Comparison of ENCODE assay signal across 30 cellular contexts in the genomic region with DNA sequence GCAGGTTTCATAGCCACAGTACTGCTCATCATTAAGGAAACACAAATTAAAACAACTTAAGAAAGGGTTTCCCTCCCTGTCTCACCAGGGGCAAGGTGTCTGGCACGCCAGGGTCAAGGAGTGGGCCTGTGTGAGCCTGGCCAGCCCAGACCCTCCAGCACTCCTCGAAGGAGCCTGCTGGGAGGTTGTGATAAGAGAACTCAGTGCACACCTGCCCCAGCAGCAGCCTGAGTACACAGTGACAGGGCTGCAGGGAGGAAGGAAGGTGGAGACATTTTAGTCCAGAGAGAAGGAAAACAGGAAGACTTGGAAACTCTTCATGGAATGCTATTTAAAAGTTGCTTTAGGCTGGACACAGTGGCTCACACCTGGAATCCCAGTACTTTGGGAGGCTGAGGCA. TPM values are rescaled to one million over a fixed set of nuclear protein-coding genes. Genes with fewer than 3 reads are reported as not detected.
DNase-seq lines count a peak whose midpoint lies in the region; ATAC-seq, FAIRE-seq and TF ChIP-seq lines count a peak whose summit lies in the region.
"Had no signal": no experiment of that assay in that cellular context is flagged by ENCODE, and none has a peak within 500 bp of the region (broad histone marks: within the 10 kb centered on the region; RNA-seq: fewer than 3 reads in every experiment).

No MANE protein-coding gene starts in this region.

- H4K20me1 ChIP-seq in HepG2 (ENCODE audit: insufficient read depth, low read length) = peaks cover 23% of the 10 kb centered on the region
- H4K20me1 ChIP-seq: BLaER1 had no signal

- no peak overlapping the region for H2AFZ ChIP-seq in HepG2 (ENCODE audit: low read length)

- H3K27ac Mint-ChIP-seq in nephron progenitor cell = peak overlapping the region; percentile 77
- no peak overlapping the region for H3K27ac Mint-ChIP-seq in activated CD4-positive, alpha-beta T cell treated with anti-CD3 and anti-CD28 coated beads, Interleukin-2, amount 10 ng/mL, durations not matched to agents 7 days and 5 days
- H3K27ac Mint-ChIP-seq: activated CD4-positive, alpha-beta memory T cell treated with anti-CD3 and anti-CD28 coated beads for 36 hours; activated naive CD8-positive, alpha-beta T cell; activated T-helper 2 cell treated with anti-CD3 and anti-CD28 coated beads, Interferon-gamma antibody, Interleukin-2, Interleukin-4, amounts not matched to agents 10 μg/mL and 5 μg/mL and 100 μg/mL, durations not matched to agents 14 hours and 24 hours and 36 hours; stimulated activated naive CD8-positive, alpha-beta T cell treated with anti-CD3 and anti-CD28 coated beads, Interleukin-15, Interleukin-2, amounts not matched to agents 100 ng/mL and 50 ng/mL, for 24 hours had no signal

- no peak overlapping the region for H3K4me3 Mint-ChIP-seq in nephron progenitor cell
- H3K4me3 Mint-ChIP-seq in activated CD4-positive, alpha-beta T cell treated with anti-CD3 and anti-CD28 coated beads, Interleukin-2, amount 10 ng/mL, durations not matched to agents 7 days and 5 days = no peak overlapping the region
- H3K4me3 Mint-ChIP-seq: activated CD4-positive, alpha-beta memory T cell treated with anti-CD3 and anti-CD28 coated beads for 36 hours; activated naive CD8-positive, alpha-beta T cell; neural crest cell; stimulated activated naive CD8-positive, alpha-beta T cell treated with anti-CD3 and anti-CD28 coated beads, Interleukin-15, Interleukin-2, amounts not matched to agents 100 ng/mL and 50 ng/mL, for 24 hours had no signal

- FAIRE-seq in HepG2 (lab: Jason Lieb, UNC) = no peak

- H3K4me3 ChIP-seq in HepG2 (replicated peaks in 1 of 3; ENCODE audit: insufficient read depth in 1 of 3, low read depth in 2 of 3, low read length in 3 of 3) = no peak overlapping the region
- H3K4me3 ChIP-seq in right lobe of liver = no peak overlapping the region
- H3K4me3 ChIP-seq: BLaER1, colonic mucosa, lung, prostate gland, SJCRH30, tibial artery had no signal

- H3K79me2 ChIP-seq in HepG2 (ENCODE audit: insufficient read depth, low read length) = peaks cover 90% of the 10 kb centered on the region

- 0 out of 3 replicates have a peak, but pooled peaks have one; percentile 13 for ATAC-seq in HepG2
- ATAC-seq in right lobe of liver = no peak
- no peak for ATAC-seq in HG02840 (IDR thresholded peaks at IDR 0.05; ENCODE audit: low FRiP score, unreplicated experiment)
- ATAC-seq: activated CD4-positive, CD25-positive, alpha-beta regulatory T cell treated with anti-CD3 and anti-CD28 coated beads, Interleukin-2, amount 50 U/mL, for 24 hours; esophagus mucosa; HCT116 had no signal

- TF ChIP-seq EP300 in HepG2 (IDR thresholded peaks at IDR 0.05; ENCODE audit: low read depth in 2 of 2, low read length in 2 of 2) = no peak
- TF ChIP-seq EP300 in HepG2 (CRISPR knock-in tag; IDR thresholded peaks at IDR 0.05; ENCODE audit: borderline replicate concordance) = no peak

- DNase-seq in HepG2 (ENCODE audit: low spot score) (no peak), right lobe of liver (no peak), dermis blood vessel endothelial cell (peak; percentile 14), nephron progenitor cell (no peak), superior temporal gyrus (ENCODE audit: extremely low spot score) (no peak)
- DNase-seq in activated CD4-positive, alpha-beta T cell treated with anti-CD3 and anti-CD28 coated beads, Interleukin-2, amount 10 ng/mL, durations not matched to agents 7 days and 5 days = no peak
- DNase-seq: activated CD4-positive, alpha-beta memory T cell treated with anti-CD3 and anti-CD28 coated beads for 36 hours; activated CD8-positive, alpha-beta memory T cell treated with anti-CD3 and anti-CD28 coated beads, Interleukin-2, amount 50 U/mL, for 48 hours; anterior cingulate cortex; colonic mucosa; COR-L47; effector memory CD4-positive, alpha-beta T cell; foreskin fibroblast; NCI-H1694 treated with DMSO at 0.1 percent for 48 hours; NCI-H748 treated with DMSO at 0.1 percent for 48 hours; SJCRH30; tibial artery had no signal

- H3K9me3 ChIP-seq in HepG2 (ENCODE audit: low read length) (no peaks in the 10 kb centered on the region), right lobe of liver (no peaks in the 10 kb centered on the region)
- H3K9me3 ChIP-seq: BLaER1, colonic mucosa, prostate gland, SJCRH30, tibial artery had no signal

- H3K27me3 ChIP-seq in HepG2 (ENCODE audit: control insufficient read depth in 1 of 2, insufficient read depth in 2 of 2, low read length in 2 of 2) = no peaks in the 10 kb centered on the region
- no peaks in the 10 kb centered on the region for H3K27me3 ChIP-seq in right lobe of liver
- H3K27me3 ChIP-seq: BLaER1, colonic mucosa, SJCRH30, tibial artery had no signal

- peaks cover 77% of the 10 kb centered on the region for H3K36me3 Mint-ChIP-seq in nephron progenitor cell (ENCODE audit: low read depth)
- no peaks in the 10 kb centered on the region for H3K36me3 Mint-ChIP-seq in activated CD4-positive, alpha-beta T cell treated with anti-CD3 and anti-CD28 coated beads, Interleukin-2, amount 10 ng/mL, durations not matched to agents 7 days and 5 days (ENCODE audit: low read depth)
- H3K36me3 Mint-ChIP-seq: activated CD4-positive, alpha-beta memory T cell treated with anti-CD3 and anti-CD28 coated beads for 36 hours; activated naive CD8-positive, alpha-beta T cell had no signal

- peaks cover 46% of the 10 kb centered on the region for H3K4me1 Mint-ChIP-seq in nephron progenitor cell
- H3K4me1 Mint-ChIP-seq in activated CD4-positive, alpha-beta T cell treated with anti-CD3 and anti-CD28 coated beads, Interleukin-2, amount 10 ng/mL, durations not matched to agents 7 days and 5 days = peaks cover 7% of the 10 kb centered on the region

- H3K27ac ChIP-seq in HepG2 (ENCODE audit: extremely low read length, insufficient read depth, low read length) (no peak overlapping the region), right lobe of liver (no peak overlapping the region)
- H3K27ac ChIP-seq: BLaER1, colonic mucosa, KMS-11, SJCRH30, tibial artery had no signal

- no peak for TF ChIP-seq POLR2A in HepG2 (IDR thresholded peaks at IDR 0.05; ENCODE audit: insufficient read depth in 1 of 2, low read depth in 2 of 2, low read length in 2 of 2)
- TF ChIP-seq POLR2A in right lobe of liver (IDR thresholded peaks at IDR 0.05) = no peak

- in situ Hi-C loops in HepG2 (cut with HindIII; ENCODE audit: extremely low pct_ligation_motif_present, low pct_unique_long_range_greater_than_20kb) = no loop called here

- TF ChIP-seq RAD21 in HepG2 (CRISPR knock-in tag; IDR thresholded peaks at IDR 0.05) = no peak

- peaks cover 6% of the 10 kb centered on the region for H3K9me3 Mint-ChIP-seq in nephron progenitor cell
- H3K9me3 Mint-ChIP-seq in activated CD4-positive, alpha-beta T cell treated with anti-CD3 and anti-CD28 coated beads, Interleukin-2, amount 10 ng/mL, durations not matched to agents 7 days and 5 days = no peaks in the 10 kb centered on the region
- H3K9me3 Mint-ChIP-seq: activated CD4-positive, alpha-beta memory T cell treated with anti-CD3 and anti-CD28 coated beads for 36 hours; activated T-helper 2 cell treated with anti-CD3 and anti-CD28 coated beads, Interferon-gamma antibody, Interleukin-2, Interleukin-4, amounts not matched to agents 10 μg/mL and 5 μg/mL and 100 μg/mL, durations not matched to agents 14 hours and 24 hours and 36 hours; neural crest cell; stimulated activated naive CD8-positive, alpha-beta T cell treated with anti-CD3 and anti-CD28 coated beads, Interleukin-15, Interleukin-2, amounts not matched to agents 100 ng/mL and 50 ng/mL, for 24 hours had no signal

- POLR2A ChIA-PET in HepG2 (lab: Yijun Ruan, JAX) = interaction anchor here (1.4 to 1.6 kb wide), 2 partner anchors 13 kb away, joined by 4 to 5 read pairs; no protein-coding TSS in a partner anchor
- POLR2A ChIA-PET in activated CD4-positive, alpha-beta T cell treated with anti-CD3 and anti-CD28 coated beads, Interleukin-2, amount 10 ng/mL, durations not matched to agents 7 days and 5 days (lab: Charles Lee) = no interaction called here

- TF ChIP-seq CTCF in HepG2 (CRISPR knock-in tag; IDR thresholded peaks at IDR 0.05) = no peak
- no peak for TF ChIP-seq CTCF in right lobe of liver (IDR thresholded peaks at IDR 0.05)
- no peak for TF ChIP-seq CTCF in nephron progenitor cell (IDR thresholded peaks at IDR 0.05)

- WGBS in HepG2 (ENCODE audit: low lambda C conversion rate) = 92% methylated on average over 2 of the region's 2 CpGs
- WGBS in right lobe of liver (ENCODE audit: insufficient coverage, low coverage, low lambda C conversion rate, missing lambda C conversion rate) = no CpG with 5 or more reads among the region's 2 CpGs

- H3K4me1 ChIP-seq in HepG2 (ENCODE audit: insufficient read depth, low read length) = peaks cover 49% of the 10 kb centered on the region
- no peaks in the 10 kb centered on the region for H3K4me1 ChIP-seq in right lobe of liver
- H3K4me1 ChIP-seq: colonic mucosa, prostate gland had no signal

- H3K27me3 Mint-ChIP-seq in nephron progenitor cell (ENCODE audit: low read depth, poor library complexity) = no peaks in the 10 kb centered on the region
- H3K27me3 Mint-ChIP-seq in activated CD4-positive, alpha-beta T cell treated with anti-CD3 and anti-CD28 coated beads, Interleukin-2, amount 10 ng/mL, durations not matched to agents 7 days and 5 days = no peaks in the 10 kb centered on the region
- H3K27me3 Mint-ChIP-seq: activated CD4-positive, alpha-beta memory T cell treated with anti-CD3 and anti-CD28 coated beads for 36 hours; activated naive CD8-positive, alpha-beta T cell; stimulated activated naive CD8-positive, alpha-beta T cell treated with anti-CD3 and anti-CD28 coated beads, Interleukin-15, Interleukin-2, amounts not matched to agents 100 ng/mL and 50 ng/mL, for 24 hours had no signal

- H3K9ac ChIP-seq in HepG2 (ENCODE audit: insufficient read depth, low read depth, low read length) = no peak overlapping the region
- H3K9ac ChIP-seq: BLaER1, KMS-11 had no signal

- intact Hi-C loops in HepG2 (cut with micrococcal nuclease; ENCODE audit: unreplicated experiment) (no loop called here), right lobe of liver (cut with DNase I) (loop anchor here in 1 of 2 donors (10.0 kb wide), 1 partner anchor 76 kb away; no protein-coding TSS in a partner anchor)

- BruUV-seq in HepG2 (replicated peaks; lab: Mats Ljungman, UMichigan) = no TSS peak

- no peak overlapping the region for H3K4me2 ChIP-seq in HepG2 (ENCODE audit: low read depth, low read length)
- H3K4me2 ChIP-seq: BLaER1, KMS-11 had no signal

- CTCF ChIA-PET in HepG2 (lab: Yijun Ruan, JAX; ENCODE audit: low intra/inter-chr PET ratio, low total read pairs) = no interaction called here
- CTCF ChIA-PET in activated CD4-positive, alpha-beta T cell treated with anti-CD3 and anti-CD28 coated beads, Interleukin-2, amount 10 ng/mL, durations not matched to agents 7 days and 5 days (lab: Charles Lee) = no interaction called here

- H3K36me3 ChIP-seq in HepG2 (replicated peaks in 1 of 2; ENCODE audit: control insufficient read depth in 1 of 2, insufficient read depth in 2 of 2, low read length in 2 of 2) (peaks cover 9 to 19% of the 10 kb centered on the region in 2 experiments), right lobe of liver (no peaks in the 10 kb centered on the region)
- H3K36me3 ChIP-seq: BLaER1, colonic mucosa, prostate gland had no signal

RNA-seq across cellular contexts. Expression of a gene that starts 14.1 kb away (rescaled TPM):
- total RNA-seq in HepG2 (2016; rRNA removed; fragmentation: Illumina TruSeq; extraction: Trizol) (23.3 and 34.3 TPM in 2 replicates), right lobe of liver (10 to 100 TPM in 1 of 6 experiments, 1 to 10 TPM in 5; 3.6 to 16.0 (median 7.1) TPM), dermis blood vessel endothelial cell (21.6 and 24.8 TPM in 2 replicates)
- total RNA-seq in HepG2 (2016; cell fraction: cytosol; rRNA removed; fragmentation: Illumina TruSeq; extraction: Trizol; ENCODE audit: low read depth) = 7.4 and 10.8 TPM in 2 replicates
- total RNA-seq in HepG2 (2016; cell fraction: insoluble cytoplasmic fraction; rRNA removed; fragmentation: Illumina TruSeq; extraction: Trizol) = 20.1 and 34.4 TPM in 2 replicates
- total RNA-seq in HepG2 (2016; cell fraction: membrane; rRNA removed; fragmentation: Illumina TruSeq; extraction: Trizol) = 11.6 and 15.7 TPM in 2 replicates
- total RNA-seq in HepG2 (2016; cell fraction: nucleus; rRNA removed; fragmentation: Illumina TruSeq; extraction: Trizol) = 37.4 and 38.1 TPM in 2 replicates
- 32.3 and 34.6 TPM in 2 replicates for polyA plus RNA-seq in HepG2 (2011; rRNA removed)
- 24.8 and 25.8 TPM in 2 replicates for polyA plus RNA-seq in HepG2 (2011; cell fraction: cytosol; rRNA removed)
- 114 and 118 TPM in 2 replicates for polyA plus RNA-seq in HepG2 (2011; cell fraction: nucleus; rRNA removed)
- 38.7 and 42.0 TPM in 2 replicates for polyA plus RNA-seq in HepG2 (2012)
- 3.0 and 3.7 TPM in 2 replicates for polyA plus RNA-seq in HepG2 (2016; cell fraction: cytosol; fragmentation: Illumina TruSeq; extraction: Trizol; ENCODE audit: low read depth)
- polyA plus RNA-seq in HepG2 (2016; cell fraction: insoluble cytoplasmic fraction; fragmentation: Illumina TruSeq; extraction: Trizol; ENCODE audit: low read depth) = 19.3 and 24.8 TPM in 2 replicates
- 8.1 TPM in 2 replicates for polyA plus RNA-seq in HepG2 (2016; cell fraction: membrane; fragmentation: Illumina TruSeq; extraction: Trizol; ENCODE audit: low read depth)
- 90.8 and 96.3 TPM in 2 replicates for polyA plus RNA-seq in HepG2 (2016; cell fraction: nucleus; fragmentation: Illumina TruSeq; extraction: Trizol; ENCODE audit: insufficient read depth, low read depth)
- polyA minus RNA-seq in HepG2 (2011; rRNA and poly(A)+ RNA removed; ENCODE audit: low replicate concordance) = 1.7 and 32.6 TPM in 2 replicates
- polyA minus RNA-seq in HepG2 (2011; cell fraction: cytosol; rRNA and poly(A)+ RNA removed) = 6.9 and 8.0 TPM in 2 replicates
- 46.9 and 49.6 TPM in 2 replicates for polyA minus RNA-seq in HepG2 (2011; cell fraction: nucleus; rRNA and poly(A)+ RNA removed)
- total RNA-seq in activated CD4-positive, alpha-beta T cell treated with anti-CD3 and anti-CD28 coated beads, Interleukin-2, amount 10 ng/mL, durations not matched to agents 7 days and 5 days = 1 to 10 TPM; 2.3 to 3.7 TPM
- total RNA-seq: HT-29 had no signal

RNA-seq across cellular contexts. Expression of a gene that starts 52.6 kb away (rescaled TPM):
- total RNA-seq in HepG2 (2016; rRNA removed; fragmentation: Illumina TruSeq; extraction: Trizol) = 21.5 and 31.0 TPM in 2 replicates
- 3.5 and 3.6 TPM in 2 replicates for total RNA-seq in HepG2 (2016; cell fraction: cytosol; rRNA removed; fragmentation: Illumina TruSeq; extraction: Trizol; ENCODE audit: low read depth)
- total RNA-seq in HepG2 (2016; cell fraction: insoluble cytoplasmic fraction; rRNA removed; fragmentation: Illumina TruSeq; extraction: Trizol) = 22.0 and 31.9 TPM in 2 replicates
- total RNA-seq in HepG2 (2016; cell fraction: membrane; rRNA removed; fragmentation: Illumina TruSeq; extraction: Trizol) = 15.3 and 16.9 TPM in 2 replicates
- total RNA-seq in HepG2 (2016; cell fraction: nucleus; rRNA removed; fragmentation: Illumina TruSeq; extraction: Trizol) = 15.0 and 17.4 TPM in 2 replicates
- 8.6 and 8.9 TPM in 2 replicates for polyA plus RNA-seq in HepG2 (2011; rRNA removed)
- polyA plus RNA-seq in HepG2 (2011; cell fraction: cytosol; rRNA removed) = 6.1 and 8.7 TPM in 2 replicates
- polyA plus RNA-seq in HepG2 (2011; cell fraction: nucleus; rRNA removed) = 3.6 and 5.3 TPM in 2 replicates
- polyA plus RNA-seq in HepG2 (2012) = 9.3 and 12.7 TPM in 2 replicates
- polyA plus RNA-seq in HepG2 (2016; cell fraction: cytosol; fragmentation: Illumina TruSeq; extraction: Trizol; ENCODE audit: low read depth) = 1.2 and 1.4 TPM in 2 replicates
- polyA plus RNA-seq in HepG2 (2016; cell fraction: insoluble cytoplasmic fraction; fragmentation: Illumina TruSeq; extraction: Trizol; ENCODE audit: low read depth) = 27.2 and 29.9 TPM in 2 replicates
- 5.8 and 6.1 TPM in 2 replicates for polyA plus RNA-seq in HepG2 (2016; cell fraction: membrane; fragmentation: Illumina TruSeq; extraction: Trizol; ENCODE audit: low read depth)
- 15.0 and 15.3 TPM in 2 replicates for polyA plus RNA-seq in HepG2 (2016; cell fraction: nucleus; fragmentation: Illumina TruSeq; extraction: Trizol; ENCODE audit: insufficient read depth, low read depth)
- 2.8 and 8.0 TPM in 2 replicates for polyA minus RNA-seq in HepG2 (2011; rRNA and poly(A)+ RNA removed; ENCODE audit: low replicate concordance)
- polyA minus RNA-seq in HepG2 (2011; cell fraction: cytosol; rRNA and poly(A)+ RNA removed) = 8.9 and 9.8 TPM in 2 replicates
- polyA minus RNA-seq in HepG2 (2011; cell fraction: nucleus; rRNA and poly(A)+ RNA removed) = 22.1 and 25.1 TPM in 2 replicates
- total RNA-seq in right lobe of liver = 1 to 10 TPM; 1.8 to 3.3 (median 2.4) TPM
- total RNA-seq in dermis blood vessel endothelial cell = 6.8 and 9.2 TPM in 2 replicates
- total RNA-seq in activated CD4-positive, alpha-beta T cell treated with anti-CD3 and anti-CD28 coated beads, Interleukin-2, amount 10 ng/mL, durations not matched to agents 7 days and 5 days = 1 to 10 TPM; 4.7 to 5.8 TPM
